14 cellular contexts compared by ENCODE assay signal in genomic region chr20:4810446-4811019, GRCh38. TPM values are rescaled to one million over a fixed set of nuclear protein-coding genes. Genes with fewer than 3 reads are reported as not detected.
DNase-seq lines count a peak whose midpoint lies in the region; ATAC-seq, FAIRE-seq and TF ChIP-seq lines count a peak whose summit lies in the region.
"Had no signal": no experiment of that assay in that cellular context is flagged by ENCODE, and none has a peak within 500 bp of the region (broad histone marks: within the 10 kb centered on the region; RNA-seq: fewer than 3 reads in every experiment).

No MANE protein-coding gene starts in this region.

- H3K9ac ChIP-seq in kidney (ENCODE audit: low read length in 2 of 2) (no peak overlapping the region), GM23248 (no peak overlapping the region)

- no peaks in the 10 kb centered on the region for H3K79me2 ChIP-seq in GM23248 (ENCODE audit: insufficient read depth)

- 83% methylated on average over 8 of the region's 8 CpGs; no CpG with 5 or more reads in 1 of the 2 donors for WGBS in transverse colon (ENCODE audit: low coverage in 1 of 2), 2 donors
- WGBS in GM23248 (ENCODE audit: low coverage in 1 of 2, low lambda C conversion rate in 2 of 2, missing lambda C conversion rate in 2 of 2), 2 experiments: 54% methylated on average over 8 of the region's 8 CpGs

- H3K9me3 ChIP-seq in kidney (ENCODE audit: control insufficient read depth in 1 of 2, low read length in 2 of 2) (no peaks in the 10 kb centered on the region), transverse colon (no peaks in the 10 kb centered on the region), GM23248 (ENCODE audit: low read depth) (no peaks in the 10 kb centered on the region)
- H3K9me3 ChIP-seq: HAP-1, ovary, uterus had no signal

- no peak for DNase-seq in activated naive CD4-positive, alpha-beta T cell treated with anti-CD3 and anti-CD28 coated beads for 36 hours
- DNase-seq in activated naive CD4-positive, alpha-beta T cell (lab: John Stamatoyannopoulos, UW): no peak
- DNase-seq in activated B cell treated with CpG ODN at 0.5 μM for 24 hours (no peak), kidney (peak; percentile 53), transverse colon (no peak), GM23248 (no peak), superior temporal gyrus (ENCODE audit: extremely low spot score) (no peak)
- DNase-seq: mesenchymal stem cell, ovary, SW 1271, uterus had no signal

- no peak overlapping the region for H3K4me3 Mint-ChIP-seq in activated naive CD4-positive, alpha-beta T cell treated with anti-CD3 and anti-CD28 coated beads for 36 hours
- peak overlapping the region; percentile 89 for H3K4me3 Mint-ChIP-seq in activated B cell treated with CpG ODN at 0.5 μM for 24 hours

- no peak overlapping the region for H3K4me2 ChIP-seq in GM23248 (ENCODE audit: unreplicated experiment)

- FAIRE-seq in kidney (lab: Jason Lieb, UNC): no peak

- H3K27ac ChIP-seq in kidney (ENCODE audit: low read depth in 2 of 2, low read length in 2 of 2) (no peak overlapping the region), transverse colon (peak overlapping the region; percentile 18 to 85 (median 82)), GM23248 (no peak overlapping the region)
- H3K27ac ChIP-seq: ovary had no signal

- in situ Hi-C loops in transverse colon (cut with MboI; ENCODE audit: low pct_ligation_motif_present in 1 of 4, low pct_unique_long_range_greater_than_20kb in 1 of 4, low sequenced_read_pairs in 3 of 4): no loop called here
- in situ Hi-C loops in GM23248 (cut with MboI): no loop called here

- CTCF ChIA-PET in activated naive CD4-positive, alpha-beta T cell treated with anti-CD3 and anti-CD28 coated beads for 36 hours (lab: Charles Lee): interaction anchor here (1.2 to 1.5 kb wide), 2 partner anchors 13 to 145 kb away, joined by 3 read pairs; no protein-coding TSS in a partner anchor
- CTCF ChIA-PET in activated B cell treated with CpG ODN at 0.5 μM for 24 hours (lab: Charles Lee): interaction anchor here (0.7 to 1.2 kb wide), 2 partner anchors 13 to 290 kb away, joined by 3 to 4 read pairs; no protein-coding TSS in a partner anchor

- no peak overlapping the region for H2AFZ ChIP-seq in GM23248

- peak overlapping the region; percentile 10 for H3K27ac Mint-ChIP-seq in activated naive CD4-positive, alpha-beta T cell treated with anti-CD3 and anti-CD28 coated beads for 36 hours
- H3K27ac Mint-ChIP-seq in activated B cell treated with CpG ODN at 0.5 μM for 24 hours: peak overlapping the region; percentile 99

- TF ChIP-seq EP300 in transverse colon (IDR thresholded peaks at IDR 0.05; ENCODE audit: low read depth): no peak

- H3K4me3 ChIP-seq in kidney (ENCODE audit: low read length in 2 of 2) (no peak overlapping the region), transverse colon (no peak overlapping the region), GM23248 (no peak overlapping the region)
- H3K4me3 ChIP-seq: coronary artery, HAP-1, ovary, uterus had no signal

- H3K27me3 Mint-ChIP-seq in activated naive CD4-positive, alpha-beta T cell treated with anti-CD3 and anti-CD28 coated beads for 36 hours (ENCODE audit: low read depth): no peaks in the 10 kb centered on the region
- H3K27me3 Mint-ChIP-seq in activated B cell treated with CpG ODN at 0.5 μM for 24 hours: no peaks in the 10 kb centered on the region

- H3K27me3 ChIP-seq in transverse colon (no peaks in the 10 kb centered on the region), GM23248 (replicated peaks; ENCODE audit: insufficient read depth) (peaks cover 4% of the 10 kb centered on the region; the same call in 1 of the 2 replicates)
- H3K27me3 ChIP-seq: ovary, uterus had no signal

- H3K4me1 ChIP-seq in kidney (ENCODE audit: control insufficient read depth in 1 of 2, insufficient read depth in 1 of 2, low read depth in 1 of 2, low read length in 2 of 2) (peaks cover 3 to 10% of the 10 kb centered on the region in 2 donors), transverse colon (peaks cover 0 to 39% (median 6%) of the 10 kb centered on the region in 4 donors), GM23248 (ENCODE audit: insufficient read depth) (0 out of 2 replicates have a peak, but pooled peaks cover 4% of the 10 kb centered on the region)
- H3K4me1 ChIP-seq: HAP-1 had no signal

- no peak for ATAC-seq in activated B cell treated with CpG ODN at 0.5 μM for 24 hours (ENCODE audit: low read depth)
- ATAC-seq in GM19467 (IDR thresholded peaks at IDR 0.05; ENCODE audit: unreplicated experiment): no peak

- no peaks in the 10 kb centered on the region for H3K9me2 ChIP-seq in GM23248 (ENCODE audit: insufficient read depth)

- no peaks in the 10 kb centered on the region for H3K9me3 Mint-ChIP-seq in activated naive CD4-positive, alpha-beta T cell treated with anti-CD3 and anti-CD28 coated beads for 36 hours
- H3K9me3 Mint-ChIP-seq in activated B cell treated with CpG ODN at 0.5 μM for 24 hours: no peaks in the 10 kb centered on the region

- intact Hi-C loops in activated naive CD4-positive, alpha-beta T cell treated with anti-CD3 and anti-CD28 coated beads for 36 hours (cut with micrococcal nuclease): loop anchor here (5.0 kb wide), 1 partner anchor 1338 kb away; the partner anchor contains the start of gene ATRN
- intact Hi-C loops in activated B cell treated with CpG ODN at 0.5 μM for 24 hours (cut with micrococcal nuclease): loop anchor here (5.0 kb wide), 2 partner anchors 177 to 1142 kb away; partner anchors contain the start of genes MCM8 and TRMT6
- intact Hi-C loops in kidney (cut with DNase I): no loop called here
- intact Hi-C loops in transverse colon (cut with DNase I; ENCODE audit: low total_unique reads): no loop called here

- POLR2A ChIA-PET in activated B cell treated with CpG ODN at 0.5 μM for 24 hours (lab: Charles Lee): interaction anchor here (0.6 to 2.0 kb wide), 8 partner anchors 10 to 309 kb away, joined by 3 to 10 read pairs (median 4); partner anchors contain the start of gene PCNA

- no peak for TF ChIP-seq CTCF in activated B cell treated with CpG ODN at 0.5 μM for 24 hours (IDR thresholded peaks at IDR 0.05)
- no peak for TF ChIP-seq CTCF in kidney (IDR thresholded peaks at IDR 0.05; ENCODE audit: borderline replicate concordance, extremely low read depth, insufficient read depth)
- TF ChIP-seq CTCF in transverse colon (IDR thresholded peaks at IDR 0.05): no peak

- H4K20me1 ChIP-seq in GM23248 (ENCODE audit: insufficient read depth): no peaks in the 10 kb centered on the region

- TF ChIP-seq POLR2A in transverse colon (IDR thresholded peaks at IDR 0.05): no peak

- no peaks in the 10 kb centered on the region for H3K36me3 ChIP-seq in kidney (ENCODE audit: control insufficient read depth in 1 of 2, insufficient read depth in 2 of 2, low read length in 2 of 2)
- no peaks in the 10 kb centered on the region for H3K36me3 ChIP-seq in transverse colon
- no peaks in the 10 kb centered on the region for H3K36me3 ChIP-seq in GM23248 (ENCODE audit: low read depth)
- H3K36me3 ChIP-seq: HAP-1, ovary, uterus had no signal

- no peaks in the 10 kb centered on the region for H3F3A ChIP-seq in GM23248 (ENCODE audit: insufficient read depth)

- peaks cover 76% of the 10 kb centered on the region for H3K4me1 Mint-ChIP-seq in activated naive CD4-positive, alpha-beta T cell treated with anti-CD3 and anti-CD28 coated beads for 36 hours (ENCODE audit: low read depth)
- H3K4me1 Mint-ChIP-seq in activated B cell treated with CpG ODN at 0.5 μM for 24 hours: peaks cover 100% of the 10 kb centered on the region

- H3K36me3 Mint-ChIP-seq in activated naive CD4-positive, alpha-beta T cell treated with anti-CD3 and anti-CD28 coated beads for 36 hours (ENCODE audit: low read depth): peaks cover 14% of the 10 kb centered on the region
- peaks cover 67% of the 10 kb centered on the region for H3K36me3 Mint-ChIP-seq in activated B cell treated with CpG ODN at 0.5 μM for 24 hours (ENCODE audit: low read depth)

RNA-seq across cellular contexts. Expression of gene RASSF2, which starts 12.9 kb away (rescaled TPM):
- 10 to 100 TPM; 26.7 to 27.9 TPM for total RNA-seq in activated naive CD4-positive, alpha-beta T cell treated with anti-CD3 and anti-CD28 coated beads for 36 hours
- total RNA-seq in activated B cell treated with CpG ODN at 0.5 μM for 24 hours (202 and 217 TPM in 2 replicates), kidney (17.8 TPM), transverse colon (10 to 100 TPM in 3 of 4 donors, 1 to 10 TPM in 1; 6.6 to 15.3 (median 11.7) TPM)
- polyA plus RNA-seq in kidney (ENCODE audit: insufficient read depth, low read depth, low replicate concordance) (1.2 TPM), GM23248 (2016; fragmentation: Nextera tagmentation; extraction: Ambion mirVana) (4.4 and 5.0 TPM in 2 replicates)
- total RNA-seq in GM23248 (2014; rRNA removed; shearing (Covaris generic)): 8.3 and 8.4 TPM in 2 replicates

Comparison
In these comparisons a context has a peak if more than half of its experiments do, and no peak if none do; other contexts are left out.
1. H3K27ac ChIP-seq: peak in transverse colon (4 of 4); none in kidney (0 of 2) and GM23248 (single experiment).
2. intact Hi-C loops: an anchor here in activated naive CD4-positive, alpha-beta T cell treated with anti-CD3 and anti-CD28 coated beads for 36 hours (5.0 kb wide) and activated B cell treated with CpG ODN at 0.5 μM for 24 hours (5.0 kb wide); none called in kidney and transverse colon.